11 cellular contexts compared by ENCODE assay signal in genomic region chr1:13808729-13809131, GRCh38.
DNase-seq lines count a peak whose midpoint lies in the region; ATAC-seq and TF ChIP-seq lines count a peak whose summit lies in the region.
"Had no signal": no experiment of that assay in that cellular context is flagged by ENCODE, and none has a peak within 500 bp of the region (broad histone marks: within the 10 kb centered on the region; RNA-seq: fewer than 3 reads in every experiment).

No MANE protein-coding gene starts in this region.

- TF ChIP-seq POLR2A in Peyer's patch (IDR thresholded peaks at IDR 0.05), result no peak

- H3K9me3 Mint-ChIP-seq in nephron progenitor cell (no peaks in the 10 kb centered on the region), WTC11 (no peaks in the 10 kb centered on the region)

- no peaks in the 10 kb centered on the region for H3K27me3 ChIP-seq in Peyer's patch
- H3K27me3 ChIP-seq: gastrocnemius medialis had no signal

- H3K36me3 ChIP-seq in Peyer's patch, result no peaks in the 10 kb centered on the region

- H3K4me1 ChIP-seq in Peyer's patch, result no peaks in the 10 kb centered on the region

- H3K4me3 Mint-ChIP-seq in nephron progenitor cell (no peak overlapping the region), WTC11 (no peak overlapping the region)

- TF ChIP-seq CTCF in nephron progenitor cell (IDR thresholded peaks at IDR 0.05) (no peak), Peyer's patch (IDR thresholded peaks at IDR 0.05) (no peak), WTC11 (IDR thresholded peaks at IDR 0.05) (no peak)

- H3K9me3 ChIP-seq in Peyer's patch, result no peaks in the 10 kb centered on the region
- H3K9me3 ChIP-seq: gastrocnemius medialis had no signal

- peaks cover 14% of the 10 kb centered on the region for H3K27me3 Mint-ChIP-seq in nephron progenitor cell (ENCODE audit: low read depth, poor library complexity)
- H3K27me3 Mint-ChIP-seq in WTC11 (ENCODE audit: low read depth), result peaks cover 4% of the 10 kb centered on the region

- no peak overlapping the region for H3K27ac ChIP-seq in Peyer's patch
- H3K27ac ChIP-seq: gastrocnemius medialis had no signal

- H3K27ac Mint-ChIP-seq in nephron progenitor cell, result peak overlapping the region; percentile 65
- no peak overlapping the region for H3K27ac Mint-ChIP-seq in WTC11

- DNase-seq in EH (ENCODE audit: low read depth) (peak; percentile 43), LHCN-M2 (ENCODE audit: low read depth) (peak; percentile 59), cerebellum (ENCODE audit: low spot score) (peak; percentile 41), nephron progenitor cell (no peak), Peyer's patch (no peak), WTC11 (ENCODE audit: low spot score) (no peak)
- no peak for DNase-seq in activated T-cell treated with anti-CD3 and anti-CD28 coated beads, Interleukin-2, amount 50 U/mL, for 48 hours
- DNase-seq: gastrocnemius medialis, NCI-H2107 had no signal

- POLR2A ChIA-PET in WTC11 (lab: Charles Lee), result no interaction called here

- H3K4me3 ChIP-seq in Peyer's patch, result no peak overlapping the region
- H3K4me3 ChIP-seq: gastrocnemius medialis had no signal

- ATAC-seq in HG03354 (IDR thresholded peaks at IDR 0.05; ENCODE audit: poor library complexity, severe bottlenecking, unreplicated experiment), result no peak
- ATAC-seq in WTC11, result no peak
- ATAC-seq: gastrocnemius medialis, HCT116 had no signal

- CTCF ChIA-PET in WTC11 (lab: Charles Lee), result interaction anchor here (0.7 kb wide), 2 partner anchors 51 to 1287 kb away, joined by 3 to 4 read pairs; no protein-coding TSS in a partner anchor

- H3K36me3 Mint-ChIP-seq in nephron progenitor cell (ENCODE audit: low read depth) (no peaks in the 10 kb centered on the region), WTC11 (no peaks in the 10 kb centered on the region)

- H3K4me1 Mint-ChIP-seq in nephron progenitor cell (peaks cover 27% of the 10 kb centered on the region), WTC11 (peaks cover 10% of the 10 kb centered on the region)

TF ChIP-seq in WTC11, 78 proteins besides CTCF, POLR2A, EP300 and RAD21:
- TF ChIP-seq, protein P1, sequence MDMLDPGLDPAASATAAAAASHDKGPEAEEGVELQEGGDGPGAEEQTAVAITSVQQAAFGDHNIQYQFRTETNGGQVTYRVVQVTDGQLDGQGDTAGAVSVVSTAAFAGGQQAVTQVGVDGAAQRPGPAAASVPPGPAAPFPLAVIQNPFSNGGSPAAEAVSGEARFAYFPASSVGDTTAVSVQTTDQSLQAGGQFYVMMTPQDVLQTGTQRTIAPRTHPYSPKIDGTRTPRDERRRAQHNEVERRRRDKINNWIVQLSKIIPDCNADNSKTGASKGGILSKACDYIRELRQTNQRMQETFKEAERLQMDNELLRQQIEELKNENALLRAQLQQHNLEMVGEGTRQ (CRISPR knock-in tag; IDR thresholded peaks at IDR 0.05), result no peak
- TF ChIP-seq MYBL2 (CRISPR knock-in tag; IDR thresholded peaks at IDR 0.05), result no peak
- no peak for TF ChIP-seq CBFB (CRISPR knock-in tag; IDR thresholded peaks at IDR 0.05; ENCODE audit: low read depth)
- no peak for TF ChIP-seq SOX15 (CRISPR knock-in tag; IDR thresholded peaks at IDR 0.05)
- TF ChIP-seq ATF1 (CRISPR knock-in tag; IDR thresholded peaks at IDR 0.05), result no peak
- TF ChIP-seq ESRRA (CRISPR knock-in tag; IDR thresholded peaks at IDR 0.05; ENCODE audit: borderline replicate concordance), result no peak
- TF ChIP-seq ZNF219 (CRISPR knock-in tag; IDR thresholded peaks at IDR 0.05; ENCODE audit: borderline replicate concordance), result no peak
- no peak for TF ChIP-seq IRF2 (CRISPR knock-in tag; IDR thresholded peaks at IDR 0.05; ENCODE audit: borderline replicate concordance, low read depth)
- TF ChIP-seq, protein P2, sequence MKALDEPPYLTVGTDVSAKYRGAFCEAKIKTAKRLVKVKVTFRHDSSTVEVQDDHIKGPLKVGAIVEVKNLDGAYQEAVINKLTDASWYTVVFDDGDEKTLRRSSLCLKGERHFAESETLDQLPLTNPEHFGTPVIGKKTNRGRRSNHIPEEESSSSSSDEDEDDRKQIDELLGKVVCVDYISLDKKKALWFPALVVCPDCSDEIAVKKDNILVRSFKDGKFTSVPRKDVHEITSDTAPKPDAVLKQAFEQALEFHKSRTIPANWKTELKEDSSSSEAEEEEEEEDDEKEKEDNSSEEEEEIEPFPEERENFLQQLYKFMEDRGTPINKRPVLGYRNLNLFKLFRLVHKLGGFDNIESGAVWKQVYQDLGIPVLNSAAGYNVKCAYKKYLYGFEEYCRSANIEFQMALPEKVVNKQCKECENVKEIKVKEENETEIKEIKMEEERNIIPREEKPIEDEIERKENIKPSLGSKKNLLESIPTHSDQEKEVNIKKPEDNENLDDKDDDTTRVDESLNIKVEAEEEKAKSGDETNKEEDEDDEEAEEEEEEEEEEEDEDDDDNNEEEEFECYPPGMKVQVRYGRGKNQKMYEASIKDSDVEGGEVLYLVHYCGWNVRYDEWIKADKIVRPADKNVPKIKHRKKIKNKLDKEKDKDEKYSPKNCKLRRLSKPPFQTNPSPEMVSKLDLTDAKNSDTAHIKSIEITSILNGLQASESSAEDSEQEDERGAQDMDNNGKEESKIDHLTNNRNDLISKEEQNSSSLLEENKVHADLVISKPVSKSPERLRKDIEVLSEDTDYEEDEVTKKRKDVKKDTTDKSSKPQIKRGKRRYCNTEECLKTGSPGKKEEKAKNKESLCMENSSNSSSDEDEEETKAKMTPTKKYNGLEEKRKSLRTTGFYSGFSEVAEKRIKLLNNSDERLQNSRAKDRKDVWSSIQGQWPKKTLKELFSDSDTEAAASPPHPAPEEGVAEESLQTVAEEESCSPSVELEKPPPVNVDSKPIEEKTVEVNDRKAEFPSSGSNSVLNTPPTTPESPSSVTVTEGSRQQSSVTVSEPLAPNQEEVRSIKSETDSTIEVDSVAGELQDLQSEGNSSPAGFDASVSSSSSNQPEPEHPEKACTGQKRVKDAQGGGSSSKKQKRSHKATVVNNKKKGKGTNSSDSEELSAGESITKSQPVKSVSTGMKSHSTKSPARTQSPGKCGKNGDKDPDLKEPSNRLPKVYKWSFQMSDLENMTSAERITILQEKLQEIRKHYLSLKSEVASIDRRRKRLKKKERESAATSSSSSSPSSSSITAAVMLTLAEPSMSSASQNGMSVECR (CRISPR knock-in tag; IDR thresholded peaks at IDR 0.05; ENCODE audit: borderline replicate concordance), result no peak
- TF ChIP-seq NR3C1 (CRISPR knock-in tag; conservative IDR thresholded peaks at IDR 0.05; ENCODE audit: low read depth), result no peak
- no peak for TF ChIP-seq E2F4 (CRISPR knock-in tag; IDR thresholded peaks at IDR 0.05; ENCODE audit: borderline replicate concordance, low read depth)
- TF ChIP-seq JAZF1 (CRISPR knock-in tag; IDR thresholded peaks at IDR 0.05), result no peak
- TF ChIP-seq NR1H2 (CRISPR knock-in tag; IDR thresholded peaks at IDR 0.05), result no peak
- TF ChIP-seq, protein P3, sequence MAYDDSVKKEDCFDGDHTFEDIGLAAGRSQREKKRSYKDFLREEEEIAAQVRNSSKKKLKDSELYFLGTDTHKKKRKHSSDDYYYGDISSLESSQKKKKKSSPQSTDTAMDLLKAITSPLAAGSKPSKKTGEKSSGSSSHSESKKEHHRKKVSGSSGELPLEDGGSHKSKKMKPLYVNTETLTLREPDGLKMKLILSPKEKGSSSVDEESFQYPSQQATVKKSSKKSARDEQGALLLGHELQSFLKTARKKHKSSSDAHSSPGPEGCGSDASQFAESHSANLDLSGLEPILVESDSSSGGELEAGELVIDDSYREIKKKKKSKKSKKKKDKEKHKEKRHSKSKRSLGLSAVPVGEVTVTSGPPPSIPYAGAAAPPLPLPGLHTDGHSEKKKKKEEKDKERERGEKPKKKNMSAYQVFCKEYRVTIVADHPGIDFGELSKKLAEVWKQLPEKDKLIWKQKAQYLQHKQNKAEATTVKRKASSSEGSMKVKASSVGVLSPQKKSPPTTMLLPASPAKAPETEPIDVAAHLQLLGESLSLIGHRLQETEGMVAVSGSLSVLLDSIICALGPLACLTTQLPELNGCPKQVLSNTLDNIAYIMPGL (CRISPR knock-in tag; IDR thresholded peaks at IDR 0.05), result no peak

Comparison
In these comparisons a context has a peak if more than half of its experiments do, and no peak if none do; other contexts are left out.
1. DNase-seq: peak in EH (single experiment), LHCN-M2 (single experiment) and cerebellum (single experiment); none in nephron progenitor cell (single experiment), Peyer's patch (0 of 3), WTC11 (single experiment) and activated T-cell treated with anti-CD3 and anti-CD28 coated beads, Interleukin-2, amount 50 U/mL, for 48 hours (0 of 2).